Comparison of ENCODE assay signal across 33 cellular contexts in genomic region chr5:67844937-67845336, GRCh38.
"Had no signal": no experiment of that assay in that cellular context is flagged by ENCODE, and none has a peak within 500 bp of the region (broad histone marks: within the 10 kb centered on the region; RNA-seq: fewer than 3 reads in every experiment).

No MANE protein-coding gene starts in this region.

- H3K27me3 ChIP-seq: breast epithelium, cardiac muscle cell, colonic mucosa, gastroesophageal sphincter had no signal

- H3K4me1 ChIP-seq: ascending aorta, breast epithelium, colonic mucosa, esophagus squamous epithelium, gastroesophageal sphincter had no signal

- H3K9me3 Mint-ChIP-seq: activated CD4-positive, alpha-beta memory T cell treated with anti-CD3 and anti-CD28 coated beads for 36 hours; activated CD4-positive, alpha-beta T cell treated with anti-CD3 and anti-CD28 coated beads, Interleukin-2, amount 10 ng/mL, durations not matched to agents 24 days and 14 days; activated naive CD4-positive, alpha-beta T cell treated with anti-CD3 and anti-CD28 coated beads for 36 hours; activated naive CD4-positive, alpha-beta T cell treated with anti-CD3 and anti-CD28 coated beads, Interleukin-2, amount 50 U/mL, for 72 hours; activated naive CD8-positive, alpha-beta T cell treated with anti-CD3 and anti-CD28 coated beads, Interleukin-2, amount 10 ng/mL, durations not matched to agents 7 days and 5 days; activated T-helper 1 cell treated with anti-CD3 and anti-CD28 coated beads, Interleukin-12 subunit alpha, Interleukin-12 subunit beta, Interleukin-2, Interleukin-4 antibody, amounts not matched to agents 30 ng/mL and 10 ng/mL and 1 ng/mL, durations not matched to agents 14 hours and 24 hours and 36 hours; activated T-helper 2 cell treated with anti-CD3 and anti-CD28 coated beads, Interferon-gamma antibody, Interleukin-2, Interleukin-4, amounts not matched to agents 10 μg/mL and 5 μg/mL and 100 μg/mL, durations not matched to agents 14 hours and 24 hours and 36 hours; T-helper 2 cell treated with Interferon-gamma antibody and Interleukin-4, amounts not matched to agents 5 μg/mL and 100 μg/mL, for 36 hours had no signal

- H3K4me1 Mint-ChIP-seq: activated CD4-positive, alpha-beta T cell treated with anti-CD3 and anti-CD28 coated beads for 36 hours; activated CD4-positive, alpha-beta T cell treated with anti-CD3 and anti-CD28 coated beads, Interleukin-2, amount 10 ng/mL, durations not matched to agents 24 days and 14 days; activated CD8-positive, alpha-beta memory T cell treated with anti-CD3 and anti-CD28 coated beads, Interleukin-2, amount 10 ng/mL, durations not matched to agents 7 days and 5 days; activated naive CD8-positive, alpha-beta T cell treated with anti-CD3 and anti-CD28 coated beads, Interleukin-2, amount 10 ng/mL, durations not matched to agents 7 days and 5 days; brain; T-helper 17 cell had no signal

- ATAC-seq: activated CD4-positive, alpha-beta T cell treated with anti-CD3 and anti-CD28 coated beads for 36 hours; activated CD8-positive, alpha-beta memory T cell treated with anti-CD3 and anti-CD28 coated beads, Interleukin-2, amount 10 ng/mL, durations not matched to agents 7 days and 5 days; activated CD8-positive, alpha-beta T cell treated with anti-CD3 and anti-CD28 coated beads, Interleukin-2, amount 10 ng/mL, durations not matched to agents 7 days and 5 days; activated naive CD4-positive, alpha-beta T cell treated with anti-CD3 and anti-CD28 coated beads, Interleukin-2, amount 50 U/mL, for 72 hours; gastroesophageal sphincter; T-helper 17 cell had no signal

- H3K9me3 ChIP-seq: ascending aorta, breast epithelium, colonic mucosa, esophagus squamous epithelium, gastroesophageal sphincter had no signal

- H3K36me3 Mint-ChIP-seq: activated CD4-positive, alpha-beta memory T cell treated with anti-CD3 and anti-CD28 coated beads for 36 hours; activated CD8-positive, alpha-beta memory T cell treated with anti-CD3 and anti-CD28 coated beads, Interleukin-2, amount 10 ng/mL, durations not matched to agents 7 days and 5 days; activated naive CD8-positive, alpha-beta T cell treated with anti-CD3 and anti-CD28 coated beads, Interleukin-2, amount 10 ng/mL, durations not matched to agents 7 days and 5 days; brain had no signal

- H3K4me3 Mint-ChIP-seq: activated CD4-positive, alpha-beta memory T cell treated with anti-CD3 and anti-CD28 coated beads for 36 hours; activated CD4-positive, alpha-beta T cell treated with anti-CD3 and anti-CD28 coated beads for 36 hours; activated CD4-positive, alpha-beta T cell treated with anti-CD3 and anti-CD28 coated beads, Interleukin-2, amount 10 ng/mL, durations not matched to agents 24 days and 14 days; activated CD8-positive, alpha-beta memory T cell treated with anti-CD3 and anti-CD28 coated beads, Interleukin-2, amount 10 ng/mL, durations not matched to agents 7 days and 5 days; activated CD8-positive, alpha-beta T cell treated with anti-CD3 and anti-CD28 coated beads, Interleukin-2, amount 10 ng/mL, durations not matched to agents 7 days and 5 days; activated naive CD4-positive, alpha-beta T cell treated with anti-CD3 and anti-CD28 coated beads for 36 hours; activated naive CD8-positive, alpha-beta T cell treated with anti-CD3 and anti-CD28 coated beads, Interleukin-2, amount 10 ng/mL, durations not matched to agents 7 days and 5 days; activated T-helper 1 cell treated with anti-CD3 and anti-CD28 coated beads, Interleukin-12 subunit alpha, Interleukin-12 subunit beta, Interleukin-2, Interleukin-4 antibody, amounts not matched to agents 30 ng/mL and 10 ng/mL and 1 ng/mL, durations not matched to agents 14 hours and 24 hours and 36 hours; brain; T-helper 17 cell; T-helper 2 cell treated with Interferon-gamma antibody and Interleukin-4, amounts not matched to agents 5 μg/mL and 100 μg/mL, for 36 hours had no signal

- H3K27me3 Mint-ChIP-seq: activated CD4-positive, alpha-beta T cell treated with anti-CD3 and anti-CD28 coated beads, Interleukin-2, amount 10 ng/mL, durations not matched to agents 24 days and 14 days; brain had no signal

- DNase-seq: activated CD4-positive, alpha-beta memory T cell treated with anti-CD3 and anti-CD28 coated beads for 36 hours; activated CD4-positive, alpha-beta T cell treated with anti-CD3 and anti-CD28 coated beads for 36 hours; activated CD4-positive, alpha-beta T cell treated with anti-CD3 and anti-CD28 coated beads, Interleukin-2, amount 10 ng/mL, durations not matched to agents 24 days and 14 days; activated CD4-positive, CD25-positive, alpha-beta regulatory T cell; activated CD4-positive, CD25-positive, alpha-beta regulatory T cell treated with anti-CD3 and anti-CD28 coated beads, Interleukin-2, amount 50 U/mL, for 72 hours; activated CD8-positive, alpha-beta memory T cell treated with anti-CD3 and anti-CD28 coated beads, Interleukin-2, amount 10 ng/mL, durations not matched to agents 7 days and 5 days; activated CD8-positive, alpha-beta memory T cell treated with anti-CD3 and anti-CD28 coated beads, Interleukin-2, amount 50 U/mL, for 4 hours; activated CD8-positive, alpha-beta T cell treated with anti-CD3 and anti-CD28 coated beads, Interleukin-2, amount 10 ng/mL, durations not matched to agents 7 days and 5 days; activated effector memory CD4-positive, alpha-beta T cell treated with anti-CD3 and anti-CD28 coated beads, Interleukin-2, amount 50 U/mL, for 16 hours; activated naive CD4-positive, alpha-beta T cell treated with anti-CD3 and anti-CD28 coated beads for 36 hours; activated naive CD8-positive, alpha-beta T cell treated with anti-CD3 and anti-CD28 coated beads, Interleukin-2, amount 10 ng/mL, durations not matched to agents 7 days and 5 days; activated T-cell treated with anti-CD3 and anti-CD28 coated beads, Interleukin-2, amount 50 U/mL, for 1 hour; activated T-cell treated with anti-CD3 and anti-CD28 coated beads, Interleukin-2, amount 50 U/mL, for 48 hours; central memory CD4-positive, alpha-beta T cell; cerebellar nuclear complex; colonic mucosa; effector CD8-positive, alpha-beta T cell; esophagus squamous epithelium; foreskin melanocyte; T-helper 1 cell; T-helper 17 cell; T1000; WERI-Rb-1 had no signal

- H3K27ac Mint-ChIP-seq: activated CD4-positive, alpha-beta memory T cell treated with anti-CD3 and anti-CD28 coated beads for 36 hours; activated CD4-positive, alpha-beta T cell treated with anti-CD3 and anti-CD28 coated beads for 36 hours; activated CD4-positive, alpha-beta T cell treated with anti-CD3 and anti-CD28 coated beads, Interleukin-2, amount 10 ng/mL, durations not matched to agents 24 days and 14 days; activated CD8-positive, alpha-beta memory T cell treated with anti-CD3 and anti-CD28 coated beads, Interleukin-2, amount 10 ng/mL, durations not matched to agents 7 days and 5 days; activated CD8-positive, alpha-beta T cell treated with anti-CD3 and anti-CD28 coated beads, Interleukin-2, amount 10 ng/mL, durations not matched to agents 7 days and 5 days; activated naive CD4-positive, alpha-beta T cell treated with anti-CD3 and anti-CD28 coated beads for 36 hours; activated naive CD4-positive, alpha-beta T cell treated with anti-CD3 and anti-CD28 coated beads, Interleukin-2, amount 50 U/mL, for 72 hours; activated naive CD8-positive, alpha-beta T cell treated with anti-CD3 and anti-CD28 coated beads, Interleukin-2, amount 10 ng/mL, durations not matched to agents 7 days and 5 days; activated T-helper 1 cell treated with anti-CD3 and anti-CD28 coated beads, Interleukin-12 subunit alpha, Interleukin-12 subunit beta, Interleukin-2, Interleukin-4 antibody, amounts not matched to agents 30 ng/mL and 10 ng/mL and 1 ng/mL, durations not matched to agents 14 hours and 24 hours and 36 hours; activated T-helper 2 cell treated with anti-CD3 and anti-CD28 coated beads, Interferon-gamma antibody, Interleukin-2, Interleukin-4, amounts not matched to agents 10 μg/mL and 5 μg/mL and 100 μg/mL, durations not matched to agents 14 hours and 24 hours and 36 hours; brain; T-helper 17 cell; T-helper 2 cell treated with Interferon-gamma antibody and Interleukin-4, amounts not matched to agents 5 μg/mL and 100 μg/mL, for 36 hours had no signal

- H3K27ac ChIP-seq: ascending aorta, breast epithelium, cardiac muscle cell, colonic mucosa, epithelial cell of prostate, esophagus squamous epithelium, gastroesophageal sphincter, WERI-Rb-1 had no signal

- H3K36me3 ChIP-seq: ascending aorta, breast epithelium, cardiac muscle cell, colonic mucosa, esophagus squamous epithelium, gastroesophageal sphincter, WERI-Rb-1 had no signal

- H3K4me3 ChIP-seq: ascending aorta, breast epithelium, cardiac muscle cell, colonic mucosa, esophagus squamous epithelium, gastroesophageal sphincter had no signal
